In genomic region chr11:315516-315994, GRCh38 we compare ENCODE assay signal across 10 cellular contexts. TPM values are rescaled to one million over a fixed set of nuclear protein-coding genes. Genes with fewer than 3 reads are reported as not detected.
A peak's percentile ranks its signal among the peaks of the same experiment; 100 is the strongest.
DNase-seq lines count a peak whose midpoint lies in the region; ATAC-seq and TF ChIP-seq lines count a peak whose summit lies in the region.
"Had no signal": no experiment of that assay in that cellular context is flagged by ENCODE, and none has a peak within 500 bp of the region (broad histone marks: within the 10 kb centered on the region; RNA-seq: fewer than 3 reads in every experiment).

No MANE protein-coding gene starts in this region.

- H2BK12ac ChIP-seq in mesenchymal stem cell (ENCODE audit: low read length in 2 of 2), result peak overlapping the region in 1 of 2 experiments; percentile 3

- in situ Hi-C loops in astrocyte of the spinal cord (cut with HindIII; ENCODE audit: low sequenced_read_pairs), result no loop called here

- H3K9me3 ChIP-seq in mesenchymal stem cell (ENCODE audit: control insufficient read depth, low read length) (no peaks in the 10 kb centered on the region), tibial nerve (no peaks in the 10 kb centered on the region)
- H3K9me3 ChIP-seq: Caco-2 had no signal

- peak overlapping the region in 1 of 2 experiments; percentile 28 for H3K18ac ChIP-seq in mesenchymal stem cell (ENCODE audit: low read depth in 1 of 2, low read length in 2 of 2)

- H3K27me3 ChIP-seq in mesenchymal stem cell (ENCODE audit: control insufficient read depth in 1 of 2, insufficient read depth in 1 of 2, low read length in 2 of 2) (peaks cover 0 to 10% of the 10 kb centered on the region in 2 experiments), tibial nerve (no peaks in the 10 kb centered on the region)

- peak overlapping the region; percentile 23 for H3K4me2 ChIP-seq in mesenchymal stem cell (ENCODE audit: low read length, poor library complexity, severe bottlenecking)

- TF ChIP-seq CTCF in astrocyte of the spinal cord (IDR thresholded peaks at IDR 0.05; ENCODE audit: low read depth, low read length), result no peak
- TF ChIP-seq CTCF in tibial nerve (IDR thresholded peaks at IDR 0.05), result no peak

- ATAC-seq in esophagus mucosa (no peak), HG02798 (IDR thresholded peaks at IDR 0.05; ENCODE audit: poor library complexity, unreplicated experiment) (no peak)

- H2BK15ac ChIP-seq in mesenchymal stem cell (ENCODE audit: low read depth, poor library complexity, severe bottlenecking), result peak overlapping the region; percentile 57

- H3K4me1 ChIP-seq in mesenchymal stem cell (ENCODE audit: control insufficient read depth, insufficient read depth, low read depth, low read length) (peaks cover 38% of the 10 kb centered on the region), tibial nerve (peaks cover 0 to 52% (median 30%) of the 10 kb centered on the region in 4 donors)

- H3K79me1 ChIP-seq in mesenchymal stem cell (replicated peaks; ENCODE audit: low read length, poor library complexity, severe bottlenecking), result peaks cover 12% of the 10 kb centered on the region

- H3K36me3 ChIP-seq in mesenchymal stem cell (ENCODE audit: control insufficient read depth in 1 of 2, insufficient read depth in 2 of 2, low read depth in 1 of 2, low read length in 2 of 2) (peaks cover 0 to 7% of the 10 kb centered on the region in 2 experiments), tibial nerve (peaks cover 0 to 4% (median 0%) of the 10 kb centered on the region in 3 donors)

- TF ChIP-seq EP300 in tibial nerve (IDR thresholded peaks at IDR 0.05), result no peak

- TF ChIP-seq POLR2A in tibial nerve (IDR thresholded peaks at IDR 0.05), result no peak

- 33% methylated on average over 32 of the region's 32 CpGs for WGBS in mesenchymal stem cell
- 65 to 68% methylated on average over 20 to 27 of the region's 32 CpGs for WGBS in tibial nerve, 2 donors

- H2BK5ac ChIP-seq in mesenchymal stem cell (ENCODE audit: low read depth, low read length, poor library complexity, severe bottlenecking), result no peak overlapping the region

- peak overlapping the region; percentile 89 for H4K8ac ChIP-seq in mesenchymal stem cell (ENCODE audit: low read length)

- H3K4ac ChIP-seq in mesenchymal stem cell (ENCODE audit: low read depth in 1 of 2, low read length in 2 of 2), result peak overlapping the region; percentile 19 to 64

- H2AK5ac ChIP-seq in mesenchymal stem cell (ENCODE audit: low read length, severe bottlenecking), result no peak overlapping the region

- H3K27ac ChIP-seq in mesenchymal stem cell (ENCODE audit: low read length, poor library complexity, severe bottlenecking) (no peak overlapping the region), tibial nerve (peak overlapping the region; percentile 40 to 92 (median 90))

- peak overlapping the region; percentile 54 for H2BK120ac ChIP-seq in mesenchymal stem cell (ENCODE audit: low read depth, low read length)

- H2AFZ ChIP-seq in mesenchymal stem cell (ENCODE audit: low read depth, low read length), result no peak overlapping the region

- DNase-seq in activated effector memory CD4-positive, alpha-beta T cell treated with anti-CD3 and anti-CD28 coated beads, Interleukin-2, amount 50 U/mL, for 16 hours, result peak; percentile 66
- no peak for DNase-seq in activated effector memory CD4-positive, alpha-beta T cell treated with Interleukin-2 at 50 U/mL for 16 hours
- DNase-seq in astrocyte of the spinal cord (ENCODE audit: low read depth, low spot score) (no peak), mesenchymal stem cell (no peak), tibial nerve (ENCODE audit: low spot score in 2 of 2) (no peak), A172 (ENCODE audit: low spot score) (no peak)

- peak overlapping the region; percentile 88 for H3K9ac ChIP-seq in mesenchymal stem cell (ENCODE audit: low read length)

- H3K23ac ChIP-seq in mesenchymal stem cell (ENCODE audit: low read length in 2 of 2), result no peak overlapping the region

- peak overlapping the region; percentile 66 for H4K91ac ChIP-seq in mesenchymal stem cell (ENCODE audit: low read length)

- H3K4me3 ChIP-seq in astrocyte of the spinal cord (ENCODE audit: low read depth, low read length) (peak overlapping the region; percentile 31), mesenchymal stem cell (ENCODE audit: insufficient read depth in 1 of 2, low read depth in 1 of 2, low read length in 2 of 2) (peak overlapping the region; percentile 18 to 91), tibial nerve (peak overlapping the region; percentile 40 to 55 (median 46))

- peak overlapping the region in 1 of 2 experiments; percentile 0 for H3K14ac ChIP-seq in mesenchymal stem cell (ENCODE audit: low read length in 2 of 2)

RNA-seq across cellular contexts. Expression of gene IFITM1, which starts 1.7 kb away (rescaled TPM):
- 395 TPM for polyA plus RNA-seq in mesenchymal stem cell (2013, experiment 1 of 2)
- polyA plus RNA-seq in mesenchymal stem cell (2013, experiment 2 of 2), result 368 TPM
- total RNA-seq in tibial nerve (100 to 1,000 TPM; 216 to 431 (median 256) TPM), esophagus mucosa (59.8 TPM)
- total RNA-seq in A172 (2014; rRNA removed; shearing (Covaris generic)), result 3.1 and 4.5 TPM in 2 replicates

RNA-seq across cellular contexts. Expression of gene IFITM3, which starts 5.1 kb away (rescaled TPM):
- 2,969 TPM for polyA plus RNA-seq in mesenchymal stem cell (2013, experiment 1 of 2)
- 2,910 TPM for polyA plus RNA-seq in mesenchymal stem cell (2013, experiment 2 of 2)
- total RNA-seq in tibial nerve, result 100 to 1,000 TPM; 258 to 816 (median 325) TPM
- 180 TPM for total RNA-seq in esophagus mucosa
- 63.1 and 73.6 TPM in 2 replicates for total RNA-seq in A172 (2014; rRNA removed; shearing (Covaris generic))

RNA-seq across cellular contexts. Expression of gene IFITM2, which starts 7.9 kb away (rescaled TPM):
- 1,548 TPM for polyA plus RNA-seq in mesenchymal stem cell (2013, experiment 1 of 2)
- 1,588 TPM for polyA plus RNA-seq in mesenchymal stem cell (2013, experiment 2 of 2)
- total RNA-seq in tibial nerve (100 to 1,000 TPM; 258 to 624 (median 292) TPM), esophagus mucosa (94.0 TPM)
- 17.6 and 22.6 TPM in 2 replicates for total RNA-seq in A172 (2014; rRNA removed; shearing (Covaris generic))

RNA-seq across cellular contexts. Expression of gene IFITM5, which starts 16.2 kb away (rescaled TPM):
- polyA plus RNA-seq in mesenchymal stem cell (2013, experiment 1 of 2), result not detected
- polyA plus RNA-seq in mesenchymal stem cell (2013, experiment 2 of 2), result not detected
- total RNA-seq in tibial nerve, result not detected
- total RNA-seq in esophagus mucosa, result not detected
- total RNA-seq in A172 (2014; rRNA removed; shearing (Covaris generic)), result not detected in 2 replicates
- total RNA-seq: Caco-2, frontal cortex had no signal

RNA-seq across cellular contexts. Expression of gene PGGHG, which starts 26.6 kb away (rescaled TPM):
- 35.9 TPM for polyA plus RNA-seq in mesenchymal stem cell (2013, experiment 1 of 2)
- polyA plus RNA-seq in mesenchymal stem cell (2013, experiment 2 of 2), result 33.3 TPM
- total RNA-seq in tibial nerve (100 to 1,000 TPM in 1 of 4 donors, 10 to 100 TPM in 3; 43.7 to 166 (median 55.6) TPM), esophagus mucosa (2.4 TPM)
- 13.0 and 14.2 TPM in 2 replicates for total RNA-seq in A172 (2014; rRNA removed; shearing (Covaris generic))

Comparison
In these comparisons a context has a peak if more than half of its experiments do, and no peak if none do; other contexts are left out.
1. RNA of gene IFITM1, which starts 1.7 kb away (total RNA-seq): 216 to 431 TPM in tibial nerve and 59.8 TPM in esophagus mucosa (single experiment); 3.1 to 4.5 TPM in A172; every median in the first group is over 10 times any median in the second.
2. Peak in every context shown above with its lines, with median percentiles within 50 percentile points of each other: H3K4me3 ChIP-seq.